ENCODE assay signal across 18 cellular contexts in genomic region chr3:11631822-11632221, GRCh38. TPM values are rescaled to one million over a fixed set of nuclear protein-coding genes. Genes with fewer than 3 reads are reported as not detected.
A peak's percentile ranks its signal among the peaks of the same experiment; 100 is the strongest.
DNase-seq lines count a peak whose midpoint lies in the region; ATAC-seq and TF ChIP-seq lines count a peak whose summit lies in the region.
"Had no signal": no experiment of that assay in that cellular context is flagged by ENCODE, and none has a peak within 500 bp of the region (broad histone marks: within the 10 kb centered on the region; RNA-seq: fewer than 3 reads in every experiment).

No MANE protein-coding gene starts in this region.

- H3K27ac ChIP-seq in VCaP = peak overlapping the region; percentile 71
- peak overlapping the region; percentile 34 for H3K27ac ChIP-seq in subcutaneous abdominal adipose tissue (ENCODE audit: low read depth, low read length)
- H3K27ac ChIP-seq: body of pancreas, SK-N-MC had no signal

- H3K36me3 ChIP-seq in Loucy (ENCODE audit: insufficient read depth, low read length) (peaks cover 8% of the 10 kb centered on the region; the same call in 1 of the 2 replicates), subcutaneous abdominal adipose tissue (ENCODE audit: control insufficient read depth in 5 of 5, insufficient read depth in 5 of 5, low read length in 5 of 5) (no peaks in the 10 kb centered on the region)

- no peak overlapping the region for H2AFZ ChIP-seq in Loucy (ENCODE audit: low read length)

- H3K4me3 ChIP-seq in Loucy (ENCODE audit: low read length, poor library complexity, severe bottlenecking) = peak overlapping the region; percentile 41
- no peak overlapping the region for H3K4me3 ChIP-seq in subcutaneous abdominal adipose tissue (ENCODE audit: low read depth in 1 of 5, low read length in 5 of 5)
- H3K4me3 ChIP-seq: body of pancreas, SK-N-MC had no signal

- H3K4me3 Mint-ChIP-seq in memory B cell = no peak overlapping the region
- H3K4me3 Mint-ChIP-seq in T-helper 17 cell = no peak overlapping the region
- H3K4me3 Mint-ChIP-seq: activated naive CD4-positive, alpha-beta T cell treated with anti-CD3 and anti-CD28 coated beads, Interleukin-2, amount 10 ng/mL, durations not matched to agents 7 days and 5 days; activated T-cell treated with anti-CD3 and anti-CD28 coated beads, Interleukin-2, amount 50 U/mL, for 4 hours had no signal

- peaks cover 63% of the 10 kb centered on the region for H3K4me1 ChIP-seq in Loucy (ENCODE audit: insufficient read depth, low read length, poor library complexity, severe bottlenecking)
- H3K4me1 ChIP-seq in subcutaneous abdominal adipose tissue (ENCODE audit: control insufficient read depth in 5 of 5, insufficient read depth in 5 of 5, low read length in 5 of 5) = peaks cover 4 to 63% (median 44%) of the 10 kb centered on the region in 5 donors

- H3K4me1 Mint-ChIP-seq in memory B cell (peaks cover 35% of the 10 kb centered on the region), T-helper 17 cell (peaks cover 36% of the 10 kb centered on the region)

- DNase-seq in memory B cell (ENCODE audit: low spot score in 2 of 2) (no peak), NCI-H128 (lab: John Stamatoyannopoulos, UW; ENCODE audit: unreplicated experiment) (no peak), T-helper 17 cell (no peak)
- DNase-seq: activated naive CD4-positive, alpha-beta T cell treated with anti-CD3 and anti-CD28 coated beads, Interleukin-2, amount 10 ng/mL, durations not matched to agents 7 days and 5 days; activated T-cell treated with anti-CD3 and anti-CD28 coated beads, Interleukin-2, amount 50 U/mL, for 4 hours; AML-193; body of pancreas; cortex of kidney; DMS53; GF-D8; occipital lobe; stimulated activated CD4-positive, alpha-beta T cell treated with anti-CD3 and anti-CD28 coated beads, Interleukin-15, amount 100 ng/mL, for 24 hours had no signal

- ATAC-seq in memory B cell (ENCODE audit: low read depth) = no peak
- ATAC-seq in T-helper 17 cell = no peak
- no peak for ATAC-seq in HG03442 (IDR thresholded peaks at IDR 0.05; ENCODE audit: unreplicated experiment)
- ATAC-seq: activated CD4-positive, CD25-positive, alpha-beta regulatory T cell treated with anti-CD3 and anti-CD28 coated beads, Interleukin-2, amount 50 U/mL, for 24 hours; activated T-cell treated with anti-CD3 and anti-CD28 coated beads, Interleukin-2, amount 50 U/mL, for 4 hours; body of pancreas had no signal

- TF ChIP-seq CTCF in Loucy (conservative IDR thresholded peaks at IDR 0.05; ENCODE audit: low read length) (no peak), VCaP (conservative IDR thresholded peaks at IDR 0.05) (no peak)

- no peaks in the 10 kb centered on the region for H3K9me3 Mint-ChIP-seq in memory B cell
- H3K9me3 Mint-ChIP-seq: activated naive CD4-positive, alpha-beta T cell treated with anti-CD3 and anti-CD28 coated beads, Interleukin-2, amount 10 ng/mL, durations not matched to agents 7 days and 5 days; activated T-cell treated with anti-CD3 and anti-CD28 coated beads, Interleukin-2, amount 50 U/mL, for 4 hours had no signal

- peak overlapping the region; percentile 97 for H3K4me2 ChIP-seq in Loucy (ENCODE audit: low read depth, low read length, poor library complexity, severe bottlenecking)

- H3K79me2 ChIP-seq in Loucy (ENCODE audit: insufficient read depth, low read length) = peaks cover 100% of the 10 kb centered on the region

- H3K9me3 ChIP-seq in Loucy (ENCODE audit: insufficient read depth, low read depth, low read length) (no peaks in the 10 kb centered on the region), subcutaneous abdominal adipose tissue (ENCODE audit: control insufficient read depth in 5 of 5, low read length in 5 of 5) (no peaks in the 10 kb centered on the region), T-helper 17 cell (ENCODE audit: control insufficient read depth, low read length, poor library complexity, severe bottlenecking) (no peaks in the 10 kb centered on the region)
- H3K9me3 ChIP-seq: body of pancreas had no signal

- H3K9me2 ChIP-seq in Loucy (replicated peaks; ENCODE audit: low read depth, low read length) = no peaks in the 10 kb centered on the region

- H3F3A ChIP-seq in Loucy (ENCODE audit: low read depth) = no peaks in the 10 kb centered on the region

- H3K27ac Mint-ChIP-seq in memory B cell = peak overlapping the region; percentile 19
- no peak overlapping the region for H3K27ac Mint-ChIP-seq in T-helper 17 cell
- H3K27ac Mint-ChIP-seq: activated naive CD4-positive, alpha-beta T cell treated with anti-CD3 and anti-CD28 coated beads, Interleukin-2, amount 10 ng/mL, durations not matched to agents 7 days and 5 days had no signal

- H4K20me1 ChIP-seq in Loucy (ENCODE audit: insufficient read depth, low read length, poor library complexity, severe bottlenecking) = peaks cover 99% of the 10 kb centered on the region

- H3K36me3 Mint-ChIP-seq in memory B cell (peaks cover 9% of the 10 kb centered on the region), T-helper 17 cell (ENCODE audit: low read depth) (no peaks in the 10 kb centered on the region)

- H3K27me3 ChIP-seq in Loucy (ENCODE audit: insufficient read depth, low read length, poor library complexity, severe bottlenecking) (no peaks in the 10 kb centered on the region), subcutaneous abdominal adipose tissue (ENCODE audit: control insufficient read depth in 5 of 5, insufficient read depth in 4 of 5, low read length in 5 of 5) (no peaks in the 10 kb centered on the region)
- H3K27me3 ChIP-seq: body of pancreas had no signal

- H3K9ac ChIP-seq in Loucy (ENCODE audit: low read depth, low read length, poor library complexity, severe bottlenecking) = no peak overlapping the region
- H3K9ac ChIP-seq in subcutaneous abdominal adipose tissue (ENCODE audit: low read length in 5 of 5) = no peak overlapping the region

- H3K27me3 Mint-ChIP-seq in memory B cell (no peaks in the 10 kb centered on the region), T-helper 17 cell (no peaks in the 10 kb centered on the region)
- H3K27me3 Mint-ChIP-seq: activated naive CD4-positive, alpha-beta T cell treated with anti-CD3 and anti-CD28 coated beads, Interleukin-2, amount 10 ng/mL, durations not matched to agents 7 days and 5 days had no signal

RNA-seq across cellular contexts. Expression of gene VGLL4, which starts 11.9 kb away (rescaled TPM):
- total RNA-seq in T-helper 17 cell = 10 to 100 TPM; 18.7 to 20.2 TPM
